Comparison of ENCODE assay signal across 1 cellular context in genomic region chr1:200891774-200892157, GRCh38.
A peak's percentile ranks its signal among the peaks of the same experiment; 100 is the strongest.
TF ChIP-seq lines count a peak whose summit lies in the region.

No MANE protein-coding gene starts in this region.

TF ChIP-seq in H1, 55 proteins besides CTCF, POLR2A, EP300 and RAD21 (continued from another document):
- TF ChIP-seq, protein P1, sequence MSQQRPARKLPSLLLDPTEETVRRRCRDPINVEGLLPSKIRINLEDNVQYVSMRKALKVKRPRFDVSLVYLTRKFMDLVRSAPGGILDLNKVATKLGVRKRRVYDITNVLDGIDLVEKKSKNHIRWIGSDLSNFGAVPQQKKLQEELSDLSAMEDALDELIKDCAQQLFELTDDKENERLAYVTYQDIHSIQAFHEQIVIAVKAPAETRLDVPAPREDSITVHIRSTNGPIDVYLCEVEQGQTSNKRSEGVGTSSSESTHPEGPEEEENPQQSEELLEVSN (IDR thresholded peaks at IDR 0.05): no peak
- TF ChIP-seq SP1 (IDR thresholded peaks at IDR 0.05; ENCODE audit: low read depth, low read length) (0 out of 2 replicates have a peak, but pooled peaks have one; percentile 74), CREB1 (IDR thresholded peaks at IDR 0.05) (no peak), PHF8 (conservative IDR thresholded peaks at IDR 0.05; ENCODE audit: low read depth, low read length) (peak; percentile 53), JUND (IDR thresholded peaks at IDR 0.05; ENCODE audit: low read length) (no peak), CHD7 (IDR thresholded peaks at IDR 0.05; ENCODE audit: insufficient replicate concordance, low read length) (no peak), GTF2F1 (IDR thresholded peaks at IDR 0.05; ENCODE audit: borderline replicate concordance, low read depth, low read length) (peak; percentile 79; the same call in 1 of the 2 replicates), EGR1 (IDR thresholded peaks at IDR 0.05; ENCODE audit: borderline replicate concordance, low read depth, low read length) (peak; percentile 65; the same call in 1 of the 2 replicates), RFX5 (IDR thresholded peaks at IDR 0.05; ENCODE audit: borderline replicate concordance, low read depth, low read length) (no peak), KDM4A (IDR thresholded peaks at IDR 0.05; ENCODE audit: low read depth, low read length, severe bottlenecking) (no peak), SAP30 (IDR thresholded peaks at IDR 0.05; ENCODE audit: insufficient read depth, insufficient replicate concordance, low read length) (no peak), TAF7 (optimal IDR thresholded peaks at IDR 0.05; ENCODE audit: borderline replicate concordance, low read depth, low read length) (peak; percentile 50), NANOG (IDR thresholded peaks at IDR 0.05; ENCODE audit: insufficient read depth, low read depth, low read length, poor library complexity, severe bottlenecking) (peak; percentile 12), EZH2 (IDR thresholded peaks at IDR 0.05; ENCODE audit: low read depth, low read length, severe bottlenecking) (no peak), SP4 (IDR thresholded peaks at IDR 0.05; ENCODE audit: low read length) (no peak), SIRT6 (IDR thresholded peaks at IDR 0.05; ENCODE audit: low read length) (no peak), MAX (IDR thresholded peaks at IDR 0.05) (no peak; the same call in 1 of the 2 replicates), CHD1 (IDR thresholded peaks at IDR 0.05; ENCODE audit: low read depth, low read length) (no peak), KDM1A (IDR thresholded peaks at IDR 0.05; ENCODE audit: borderline replicate concordance, low read length) (peak; percentile 38; the same call in 1 of the 2 replicates), USF2 (IDR thresholded peaks at IDR 0.05; ENCODE audit: low read length) (no peak), CTBP2 (IDR thresholded peaks at IDR 0.05; ENCODE audit: borderline replicate concordance, insufficient read depth, insufficient read length, low read length) (no peak), CHD2 (IDR thresholded peaks at IDR 0.05; ENCODE audit: low read length) (peak; percentile 55; the same call in 1 of the 2 replicates), CBX8 (IDR thresholded peaks at IDR 0.05; ENCODE audit: borderline replicate concordance, low read depth, low read length) (no peak), SP2 (IDR thresholded peaks at IDR 0.05; ENCODE audit: low read length) (no peak), SIN3A (conservative IDR thresholded peaks at IDR 0.05 in 1 of 2, IDR thresholded peaks at IDR 0.05 in 1 of 2; ENCODE audit: low read depth in 1 of 2, low read length in 2 of 2) (0 out of 4 replicates have a peak, but pooled peaks of 1 of the 2 experiments have one; percentile 43), BACH1 (IDR thresholded peaks at IDR 0.05; ENCODE audit: low read length) (no peak), BRCA1 (IDR thresholded peaks at IDR 0.05; ENCODE audit: low read depth, low read length) (no peak), HDAC2 (IDR thresholded peaks at IDR 0.05; ENCODE audit: borderline replicate concordance in 1 of 2, low read depth in 2 of 2, low read length in 2 of 2) (0 out of 4 replicates have a peak, but pooled peaks of 1 of the 2 experiments have one; percentile 55), RNF2 (IDR thresholded peaks at IDR 0.05; ENCODE audit: borderline replicate concordance, low read depth, low read length, missing control alignments, poor library complexity, severe bottlenecking) (no peak), ASH2L (IDR thresholded peaks at IDR 0.05; ENCODE audit: low read length) (peak; percentile 88), SRF (IDR thresholded peaks at IDR 0.05; ENCODE audit: low read depth, low read length) (no peak), POU5F1 (IDR thresholded peaks at IDR 0.05; ENCODE audit: low read depth, low read length) (no peak), TAF1 (IDR thresholded peaks at IDR 0.05; ENCODE audit: low read depth, low read length) (peak; percentile 80; the same call in 1 of the 2 replicates), CBX5 (IDR thresholded peaks at IDR 0.05; ENCODE audit: low read depth, low read length) (no peak), RBBP5 (IDR thresholded peaks at IDR 0.05; ENCODE audit: borderline replicate concordance, low read depth, low read length) (no peak), TCF12 (IDR thresholded peaks at IDR 0.05; ENCODE audit: low read depth, low read length) (0 out of 2 replicates have a peak, but pooled peaks have one; percentile 24), FOSL1 (IDR thresholded peaks at IDR 0.05; ENCODE audit: insufficient read depth, low read depth, low read length) (no peak), NRF1 (IDR thresholded peaks at IDR 0.05; ENCODE audit: low read depth, low read length) (no peak), BCL11A (IDR thresholded peaks at IDR 0.05; ENCODE audit: low read depth in 2 of 2, low read length in 2 of 2) (no peak), KDM5A (IDR thresholded peaks at IDR 0.05; ENCODE audit: low read length) (no peak), JUN (IDR thresholded peaks at IDR 0.05; ENCODE audit: low read depth, low read length) (no peak), MAFK (IDR thresholded peaks at IDR 0.05; ENCODE audit: low read depth, low read length) (no peak), GABPA (IDR thresholded peaks at IDR 0.05; ENCODE audit: borderline replicate concordance, insufficient read depth, low read length) (no peak), POLR2AphosphoS5 (IDR thresholded peaks at IDR 0.05; ENCODE audit: low read depth, low read length) (peak; percentile 87), RXRA (IDR thresholded peaks at IDR 0.05; ENCODE audit: insufficient read depth, low read depth, low read length) (no peak), SIX5 (IDR thresholded peaks at IDR 0.05; ENCODE audit: low read depth, low read length) (no peak), HDAC6 (IDR thresholded peaks at IDR 0.05; ENCODE audit: low read depth, low read length) (no peak), TBP (IDR thresholded peaks at IDR 0.05; ENCODE audit: low read depth, low read length) (peak; percentile 82), YY1 (IDR thresholded peaks at IDR 0.05; ENCODE audit: low read depth, low read length) (no peak)
- TF ChIP-seq, protein P2, sequence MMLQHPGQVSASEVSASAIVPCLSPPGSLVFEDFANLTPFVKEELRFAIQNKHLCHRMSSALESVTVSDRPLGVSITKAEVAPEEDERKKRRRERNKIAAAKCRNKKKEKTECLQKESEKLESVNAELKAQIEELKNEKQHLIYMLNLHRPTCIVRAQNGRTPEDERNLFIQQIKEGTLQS (IDR thresholded peaks at IDR 0.05; ENCODE audit: insufficient read depth, low read depth, low read length): no peak
- TF ChIP-seq, protein P3, sequence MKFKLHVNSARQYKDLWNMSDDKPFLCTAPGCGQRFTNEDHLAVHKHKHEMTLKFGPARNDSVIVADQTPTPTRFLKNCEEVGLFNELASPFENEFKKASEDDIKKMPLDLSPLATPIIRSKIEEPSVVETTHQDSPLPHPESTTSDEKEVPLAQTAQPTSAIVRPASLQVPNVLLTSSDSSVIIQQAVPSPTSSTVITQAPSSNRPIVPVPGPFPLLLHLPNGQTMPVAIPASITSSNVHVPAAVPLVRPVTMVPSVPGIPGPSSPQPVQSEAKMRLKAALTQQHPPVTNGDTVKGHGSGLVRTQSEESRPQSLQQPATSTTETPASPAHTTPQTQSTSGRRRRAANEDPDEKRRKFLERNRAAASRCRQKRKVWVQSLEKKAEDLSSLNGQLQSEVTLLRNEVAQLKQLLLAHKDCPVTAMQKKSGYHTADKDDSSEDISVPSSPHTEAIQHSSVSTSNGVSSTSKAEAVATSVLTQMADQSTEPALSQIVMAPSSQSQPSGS (IDR thresholded peaks at IDR 0.05; ENCODE audit: low read length): no peak
TF ChIP-seq in H1: peak in this region for 16.
